In genomic region chr1:4027008-4027407, GRCh38 we compare ENCODE assay signal across 19 cellular contexts.
"Had no signal": no experiment of that assay in that cellular context is flagged by ENCODE, and none has a peak within 500 bp of the region (broad histone marks: within the 10 kb centered on the region; RNA-seq: fewer than 3 reads in every experiment).

No MANE protein-coding gene starts in this region.

- H3K27ac Mint-ChIP-seq: activated CD4-positive, alpha-beta T cell treated with anti-CD3 and anti-CD28 coated beads, Interleukin-2, amount 10 ng/mL, durations not matched to agents 7 days and 5 days; activated naive CD8-positive, alpha-beta T cell; activated T-cell treated with anti-CD3 and anti-CD28 coated beads, Interleukin-2, amount 50 U/mL, for 24 hours; activated T-helper 17 cell treated with anti-CD3 and anti-CD28 coated beads, Interleukin-2, amount 50 U/mL, for 72 hours had no signal

- DNase-seq: activated CD4-positive, alpha-beta T cell treated with anti-CD3 and anti-CD28 coated beads, Interleukin-2, amount 10 ng/mL, durations not matched to agents 7 days and 5 days; activated T-cell treated with anti-CD3 and anti-CD28 coated beads, Interleukin-2, amount 50 U/mL, for 24 hours; central memory CD4-positive, alpha-beta T cell; dermis blood vessel endothelial cell; effector CD8-positive, alpha-beta T cell; hypothalamus; left ventricle myocardium superior; mammary epithelial cell; occipital lobe; right lobe of liver; stimulated activated naive CD4-positive, alpha-beta T cell; upper lobe of left lung had no signal

- H3K36me3 ChIP-seq: adrenal gland, right lobe of liver, thoracic aorta, upper lobe of left lung had no signal

- H3K4me1 ChIP-seq: adrenal gland, right lobe of liver, upper lobe of left lung had no signal

- ATAC-seq: activated CD4-positive, CD25-positive, alpha-beta regulatory T cell treated with anti-CD3 and anti-CD28 coated beads, Interleukin-2, amount 50 U/mL, for 24 hours; activated T-helper 17 cell treated with anti-CD3 and anti-CD28 coated beads, Interleukin-2, amount 50 U/mL, for 72 hours; esophagus mucosa; left ventricle myocardium superior; right lobe of liver had no signal

- H3K27ac ChIP-seq: adrenal gland, right lobe of liver, skin epidermis, thoracic aorta, upper lobe of left lung had no signal

- H3K4me3 ChIP-seq: adrenal gland, right lobe of liver, skin epidermis, thoracic aorta, upper lobe of left lung had no signal

- H3K4me1 Mint-ChIP-seq: activated CD4-positive, alpha-beta T cell treated with anti-CD3 and anti-CD28 coated beads, Interleukin-2, amount 10 ng/mL, durations not matched to agents 7 days and 5 days; activated T-helper 17 cell treated with anti-CD3 and anti-CD28 coated beads, Interleukin-2, amount 50 U/mL, for 72 hours had no signal

- H3K9me3 ChIP-seq: adrenal gland, right lobe of liver, thoracic aorta, upper lobe of left lung had no signal

- H3K4me3 Mint-ChIP-seq: activated CD4-positive, alpha-beta T cell treated with anti-CD3 and anti-CD28 coated beads, Interleukin-2, amount 10 ng/mL, durations not matched to agents 7 days and 5 days; activated naive CD8-positive, alpha-beta T cell; activated T-cell treated with anti-CD3 and anti-CD28 coated beads, Interleukin-2, amount 50 U/mL, for 24 hours; activated T-helper 17 cell treated with anti-CD3 and anti-CD28 coated beads, Interleukin-2, amount 50 U/mL, for 72 hours had no signal

- H3K27me3 ChIP-seq: right lobe of liver, upper lobe of left lung had no signal
